16 cellular contexts compared by ENCODE assay signal in the genomic region with DNA sequence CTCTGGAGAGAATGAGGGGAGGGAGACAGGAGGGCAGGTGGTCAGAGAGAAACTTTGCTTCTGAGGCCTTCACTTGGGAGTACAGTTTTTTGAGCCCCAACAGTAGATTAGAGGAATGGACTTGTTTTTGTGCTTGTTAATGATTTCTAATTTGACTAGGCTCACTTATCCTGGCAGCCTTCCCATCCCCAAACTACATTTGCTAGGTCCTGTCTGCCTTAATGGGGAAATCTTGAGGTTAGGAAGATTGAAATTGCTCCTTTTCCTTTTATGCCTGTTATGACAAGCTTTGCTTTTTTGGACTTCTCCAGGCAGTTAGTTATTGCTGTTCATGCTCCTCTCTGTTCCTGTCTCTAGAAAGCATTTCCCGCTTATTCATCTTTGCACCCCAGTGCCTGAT. TPM values are rescaled to one million over a fixed set of nuclear protein-coding genes. Genes with fewer than 3 reads are reported as not detected.
A peak's percentile ranks its signal among the peaks of the same experiment; 100 is the strongest.
DNase-seq lines count a peak whose midpoint lies in the region; ATAC-seq, FAIRE-seq and TF ChIP-seq lines count a peak whose summit lies in the region.
"Had no signal": no experiment of that assay in that cellular context is flagged by ENCODE, and none has a peak within 500 bp of the region (broad histone marks: within the 10 kb centered on the region; RNA-seq: fewer than 3 reads in every experiment).

No MANE protein-coding gene starts in this region.

- H3K9ac ChIP-seq in DND-41 (ENCODE audit: low read depth, low read length) = peak overlapping the region; percentile 34; the same call in 1 of the 2 replicates

- H3K79me2 ChIP-seq in DND-41 (ENCODE audit: insufficient read depth, low read length) = peaks cover 96% of the 10 kb centered on the region

- peak overlapping the region; percentile 51 for H3K4me2 ChIP-seq in DND-41 (ENCODE audit: insufficient read depth, low read length)
- H3K4me2 ChIP-seq: hepatocyte had no signal

- H3K36me3 ChIP-seq in DND-41 (ENCODE audit: insufficient read depth, low read length) (no peaks in the 10 kb centered on the region), Panc1 (ENCODE audit: control insufficient read depth, insufficient read depth, low read length) (no peaks in the 10 kb centered on the region), esophagus squamous epithelium (no peaks in the 10 kb centered on the region), pancreas (no peaks in the 10 kb centered on the region)

- POLR2A ChIA-PET in Panc1 (lab: Charles Lee) = no interaction called here

- intact Hi-C loops in Panc1 (cut with micrococcal nuclease; ENCODE audit: unreplicated experiment) (no loop called here), esophagus squamous epithelium (cut with DNase I) (no loop called here), pancreas (cut with DNase I) (no loop called here)

- TF ChIP-seq POLR2A in esophagus squamous epithelium (IDR thresholded peaks at IDR 0.05) (no peak), GM12892 (IDR thresholded peaks at IDR 0.05; ENCODE audit: low read depth, low read length) (no peak), GM18505 (IDR thresholded peaks at IDR 0.05; ENCODE audit: borderline replicate concordance, extremely low read depth, insufficient read depth, insufficient read length) (no peak)

- H3K9me3 ChIP-seq in DND-41 (ENCODE audit: insufficient read depth, low read length, severe bottlenecking) (no peaks in the 10 kb centered on the region), Panc1 (ENCODE audit: control insufficient read depth, insufficient read depth, low read depth, low read length) (no peaks in the 10 kb centered on the region), esophagus squamous epithelium (no peaks in the 10 kb centered on the region), pancreas (no peaks in the 10 kb centered on the region)

- H3K4me1 ChIP-seq in DND-41 (ENCODE audit: insufficient read depth, low read length) (peaks cover 45% of the 10 kb centered on the region), Panc1 (ENCODE audit: control insufficient read depth, insufficient read depth, low read length) (peaks cover 43% of the 10 kb centered on the region), esophagus squamous epithelium (peaks cover 8 to 57% (median 44%) of the 10 kb centered on the region in 3 donors), pancreas (peaks cover 31 to 52% (median 42%) of the 10 kb centered on the region in 3 donors)

- H3K4me3 ChIP-seq in DND-41 (ENCODE audit: low read depth in 1 of 2, low read length in 2 of 2) = no peak overlapping the region
- no peak overlapping the region for H3K4me3 ChIP-seq in Panc1 (ENCODE audit: low read depth in 2 of 2, low read length in 2 of 2)
- H3K4me3 ChIP-seq in esophagus squamous epithelium = no peak overlapping the region
- no peak overlapping the region for H3K4me3 ChIP-seq in pancreas
- H3K4me3 ChIP-seq: hepatocyte had no signal

- no peak for ATAC-seq in DND-41 (ENCODE audit: insufficient read depth, low read depth)
- ATAC-seq in Panc1 = no peak
- ATAC-seq in pancreas = peak; percentile 14 to 33 (median 22)
- no peak for ATAC-seq in GM18870 (IDR thresholded peaks at IDR 0.05; ENCODE audit: unreplicated experiment)
- no peak for ATAC-seq in GM18505 (IDR thresholded peaks at IDR 0.05; ENCODE audit: unreplicated experiment)
- ATAC-seq: stimulated activated naive CD8-positive, alpha-beta T cell treated with anti-CD3 and anti-CD28 coated beads, Interleukin-15, amount 100 ng/mL, for 72 hours had no signal

- H4K20me1 ChIP-seq in DND-41 (ENCODE audit: insufficient read depth, low read length) = peaks cover 19% of the 10 kb centered on the region; the same call in 1 of the 2 replicates

- WGBS in esophagus squamous epithelium, 2 donors = 27 to 45% methylated on average over 1 of the region's 1 CpG
- WGBS in pancreas, 2 donors = 61 to 62% methylated on average over 1 of the region's 1 CpG

- DNase-seq in DND-41 (no peak), Panc1 (ENCODE audit: low read depth, low spot score) (no peak), esophagus squamous epithelium (lab: John Stamatoyannopoulos, UW) (no peak), pancreas (no peak), GM12892 (ENCODE audit: insufficient read length) (no peak), inferior parietal cortex (ENCODE audit: extremely low spot score) (no peak)
- DNase-seq: activated B cell treated with CpG ODN at 0.5 μM for 24 hours; activated T-cell treated with anti-CD3 and anti-CD28 coated beads for 4 hours; amniotic stem cell; effector memory CD4-positive, alpha-beta T cell; midbrain; stimulated activated naive CD8-positive, alpha-beta T cell treated with anti-CD3 and anti-CD28 coated beads, Interleukin-15, amount 100 ng/mL, for 72 hours had no signal

- FAIRE-seq in pancreas (lab: Jason Lieb, UNC) = no peak
- no peak for FAIRE-seq in GM12892 (lab: Jason Lieb, UNC)

- CTCF ChIA-PET in Panc1 (lab: Charles Lee) = no interaction called here

- in situ Hi-C loops in Panc1 (cut with HindIII; ENCODE audit: low pct_unique_long_range_greater_than_20kb, low sequenced_read_pairs) = no loop called here

- no peak overlapping the region for H2AFZ ChIP-seq in DND-41 (ENCODE audit: low read depth, low read length)
- H2AFZ ChIP-seq: hepatocyte had no signal

- TF ChIP-seq CTCF in DND-41 (IDR thresholded peaks at IDR 0.05; ENCODE audit: borderline replicate concordance, extremely low read depth, low read length, poor library complexity, severe bottlenecking) (no peak), Panc1 (IDR thresholded peaks at IDR 0.05) (no peak), esophagus squamous epithelium (IDR thresholded peaks at IDR 0.05) (no peak), pancreas (IDR thresholded peaks at IDR 0.05) (no peak)

- no TSS peak for BruUV-seq in Panc1 (replicated peaks; lab: Mats Ljungman, UMichigan)

- H3K27me3 ChIP-seq in DND-41 (ENCODE audit: insufficient read depth, low read length, poor library complexity) (no peaks in the 10 kb centered on the region), Panc1 (ENCODE audit: control insufficient read depth, insufficient read depth, low read length) (no peaks in the 10 kb centered on the region), esophagus squamous epithelium (no peaks in the 10 kb centered on the region), pancreas (no peaks in the 10 kb centered on the region)
- H3K27me3 ChIP-seq: hepatocyte had no signal

- H3K27ac ChIP-seq in DND-41 (ENCODE audit: low read length) (peak overlapping the region; percentile 67), Panc1 (ENCODE audit: low read length) (0 out of 2 replicates have a peak overlapping the region, but pooled peaks have one; percentile 12), esophagus squamous epithelium (peak overlapping the region in 3 of 4 donors; percentile 22 to 74 (median 51)), pancreas (peak overlapping the region; percentile 31 to 76 (median 53))
- H3K27ac ChIP-seq: C4-2B had no signal

RNA-seq across cellular contexts. Expression of a gene that starts 37.7 kb away (rescaled TPM):
- total RNA-seq in Panc1 (2021; ENCODE audit: unreplicated experiment) = 37.5 TPM
- polyA plus RNA-seq in Panc1 (2012; ENCODE audit: insufficient read length) = 39.8 TPM
- total RNA-seq in esophagus squamous epithelium = 100 to 1,000 TPM; 128 to 197 (median 145) TPM
- 100 to 1,000 TPM in 1 of 6 donors, 10 to 100 TPM in 5; 45.2 to 103 (median 57.4) TPM for total RNA-seq in pancreas
- polyA plus RNA-seq in pancreas = 10 to 100 TPM; 46.4 to 57.5 TPM
- 11.6 TPM for polyA plus RNA-seq in GM12892 (2012; ENCODE audit: missing spikeins)

Comparison
In these comparisons a context has a peak if more than half of its experiments do, and no peak if none do; other contexts are left out.
1. ATAC-seq: peak in pancreas (4 of 4); none in DND-41 (single experiment), Panc1 (single experiment), GM18870 (single experiment) and GM18505 (single experiment).
2. H3K27ac ChIP-seq: peak in every context shown above with its lines; median percentile 67 in DND-41; 53 in pancreas; 51 in esophagus squamous epithelium; 12 in Panc1.